In the genomic region with DNA sequence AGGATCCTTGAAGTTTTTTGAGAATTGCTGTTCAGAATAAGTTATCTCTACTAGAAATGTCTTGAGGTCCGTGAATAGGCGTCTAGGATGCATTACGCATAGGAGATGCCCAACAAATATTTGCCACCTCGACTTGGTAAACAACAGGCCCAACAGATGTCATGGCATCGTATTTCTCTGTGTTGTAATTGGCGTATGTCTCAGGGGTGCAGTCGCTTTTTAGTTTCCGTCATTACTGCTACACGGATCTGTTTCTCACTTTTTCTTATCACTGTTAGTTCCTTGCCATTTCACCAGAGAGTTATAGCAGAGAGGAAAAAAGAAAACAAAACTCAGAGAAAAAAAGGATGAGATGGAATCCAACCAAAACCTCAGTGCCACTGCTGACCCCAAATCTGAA, we compare ENCODE assay signal across 16 cellular contexts.
DNase-seq lines count a peak whose midpoint lies in the region; ATAC-seq and TF ChIP-seq lines count a peak whose summit lies in the region.
"Had no signal": no experiment of that assay in that cellular context is flagged by ENCODE, and none has a peak within 500 bp of the region (broad histone marks: within the 10 kb centered on the region; RNA-seq: fewer than 3 reads in every experiment).

No MANE protein-coding gene starts in this region.

- H3K4me3 Mint-ChIP-seq in CD4-positive, CD25-positive, alpha-beta regulatory T cell: peak overlapping the region; percentile 39 to 71 (median 66)
- peak overlapping the region; percentile 78 for H3K4me3 Mint-ChIP-seq in activated T-helper 17 cell treated with anti-CD3 and anti-CD28 coated beads, Interleukin-2, amount 50 U/mL, for 72 hours
- H3K4me3 Mint-ChIP-seq in naive B cell (peak overlapping the region in 4 of 8 donors; percentile 0 to 60 (median 30)), progenitor cell of endocrine pancreas (ENCODE audit: low read depth) (no peak overlapping the region)
- H3K4me3 Mint-ChIP-seq: HFFc6 had no signal

- no peaks in the 10 kb centered on the region for H3K79me2 ChIP-seq in KMS-11 (ENCODE audit: insufficient read depth, low read depth)

- H4K20me1 ChIP-seq in KMS-11 (ENCODE audit: insufficient read depth): no peaks in the 10 kb centered on the region

- no peaks in the 10 kb centered on the region for H3K36me3 ChIP-seq in CD4-positive, CD25-positive, alpha-beta regulatory T cell (ENCODE audit: control insufficient read depth, insufficient read depth, low read length)
- no peaks in the 10 kb centered on the region for H3K36me3 ChIP-seq in KMS-11 (ENCODE audit: insufficient read depth)
- H3K36me3 ChIP-seq: cardiac muscle cell, left ventricle myocardium inferior, SJSA1, suprapubic skin had no signal

- H3K9me3 ChIP-seq in CD4-positive, CD25-positive, alpha-beta regulatory T cell (ENCODE audit: control insufficient read depth in 2 of 2, low read length in 2 of 2): no peaks in the 10 kb centered on the region
- H3K9me3 ChIP-seq: left ventricle myocardium inferior, SJSA1, suprapubic skin had no signal

- peak overlapping the region; percentile 48; the same call in 1 of the 2 replicates for H3K9ac ChIP-seq in KMS-11

- no peak for ATAC-seq in CD4-positive, CD25-positive, alpha-beta regulatory T cell (ENCODE audit: low read depth in 2 of 2)
- no peak for ATAC-seq in activated T-helper 17 cell treated with anti-CD3 and anti-CD28 coated beads, Interleukin-2, amount 50 U/mL, for 72 hours (replicated peaks)
- ATAC-seq in naive B cell (ENCODE audit: low read depth in 2 of 2) (no peak), HG02571 (IDR thresholded peaks at IDR 0.05; ENCODE audit: unreplicated experiment) (no peak), HG02885 (IDR thresholded peaks at IDR 0.05; ENCODE audit: poor library complexity, unreplicated experiment) (no peak)

- peak overlapping the region; percentile 59 for H2AFZ ChIP-seq in KMS-11 (ENCODE audit: low read depth)

- H3K27me3 Mint-ChIP-seq in CD4-positive, CD25-positive, alpha-beta regulatory T cell: no peaks in the 10 kb centered on the region
- H3K27me3 Mint-ChIP-seq in activated T-helper 17 cell treated with anti-CD3 and anti-CD28 coated beads, Interleukin-2, amount 50 U/mL, for 72 hours: no peaks in the 10 kb centered on the region
- no peaks in the 10 kb centered on the region for H3K27me3 Mint-ChIP-seq in naive B cell
- H3K27me3 Mint-ChIP-seq in progenitor cell of endocrine pancreas: peaks cover 18% of the 10 kb centered on the region

- H3K9me3 Mint-ChIP-seq in CD4-positive, CD25-positive, alpha-beta regulatory T cell: peaks cover 0 to 2% (median 0%) of the 10 kb centered on the region in 7 donors
- no peaks in the 10 kb centered on the region for H3K9me3 Mint-ChIP-seq in activated T-helper 17 cell treated with anti-CD3 and anti-CD28 coated beads, Interleukin-2, amount 50 U/mL, for 72 hours
- no peaks in the 10 kb centered on the region for H3K9me3 Mint-ChIP-seq in naive B cell
- H3K9me3 Mint-ChIP-seq in progenitor cell of endocrine pancreas (ENCODE audit: low read depth): peaks cover 5% of the 10 kb centered on the region

- peak overlapping the region; percentile 39 for H3K4me3 ChIP-seq in CD4-positive, CD25-positive, alpha-beta regulatory T cell (ENCODE audit: low read depth, low read length)
- H3K4me3 ChIP-seq in KMS-11 (IDR thresholded peaks at IDR 0.05; ENCODE audit: insufficient read depth, low read depth, low read length): no peak overlapping the region
- H3K4me3 ChIP-seq: cardiac muscle cell, left ventricle myocardium inferior, SJSA1, suprapubic skin had no signal

- peak overlapping the region; percentile 93 to 96 (median 96) for H3K27ac Mint-ChIP-seq in CD4-positive, CD25-positive, alpha-beta regulatory T cell
- peak overlapping the region; percentile 37 for H3K27ac Mint-ChIP-seq in activated T-helper 17 cell treated with anti-CD3 and anti-CD28 coated beads, Interleukin-2, amount 50 U/mL, for 72 hours
- H3K27ac Mint-ChIP-seq in naive B cell: peak overlapping the region in 5 of 6 donors; percentile 31 to 75 (median 44)
- no peak overlapping the region for H3K27ac Mint-ChIP-seq in progenitor cell of endocrine pancreas
- H3K27ac Mint-ChIP-seq: HFFc6 had no signal

- peaks cover 36 to 92% (median 63%) of the 10 kb centered on the region in 4 donors for H3K4me1 Mint-ChIP-seq in CD4-positive, CD25-positive, alpha-beta regulatory T cell
- peaks cover 47% of the 10 kb centered on the region for H3K4me1 Mint-ChIP-seq in activated T-helper 17 cell treated with anti-CD3 and anti-CD28 coated beads, Interleukin-2, amount 50 U/mL, for 72 hours
- peaks cover 52 to 73% (median 71%) of the 10 kb centered on the region in 3 donors for H3K4me1 Mint-ChIP-seq in naive B cell
- peaks cover 12% of the 10 kb centered on the region for H3K4me1 Mint-ChIP-seq in progenitor cell of endocrine pancreas (ENCODE audit: low read depth)

- H3K4me1 ChIP-seq in CD4-positive, CD25-positive, alpha-beta regulatory T cell (ENCODE audit: control insufficient read depth, insufficient read depth, low read length, poor library complexity, severe bottlenecking): peaks cover 70% of the 10 kb centered on the region
- H3K4me1 ChIP-seq in KMS-11 (ENCODE audit: low read depth, poor library complexity, severe bottlenecking): peaks cover 100% of the 10 kb centered on the region
- H3K4me1 ChIP-seq: SJSA1, suprapubic skin had no signal

- TF ChIP-seq CTCF in KMS-11 (conservative IDR thresholded peaks at IDR 0.05; ENCODE audit: low read depth, low read length): no peak
- no peak for TF ChIP-seq CTCF in progenitor cell of endocrine pancreas (IDR thresholded peaks at IDR 0.05; ENCODE audit: unreplicated experiment)

- H3K27ac ChIP-seq in CD4-positive, CD25-positive, alpha-beta regulatory T cell (ENCODE audit: insufficient read depth, low read length, poor library complexity, severe bottlenecking): peak overlapping the region; percentile 69
- H3K27ac ChIP-seq in KMS-11: peak overlapping the region; percentile 83
- H3K27ac ChIP-seq: cardiac muscle cell, SJSA1, suprapubic skin had no signal

- DNase-seq in CD4-positive, CD25-positive, alpha-beta regulatory T cell: peak in 2 of 3 donors; percentile 27 to 49
- DNase-seq in naive B cell (no peak), progenitor cell of endocrine pancreas (ENCODE audit: low spot score, unreplicated experiment) (no peak), anterior cingulate cortex (lab: John Stamatoyannopoulos, UW) (no peak)
- DNase-seq: DMS153, HFFc6, KG1, left ventricle myocardium inferior, NCI-H446 had no signal

- H3K4me2 ChIP-seq in KMS-11: peak overlapping the region; percentile 94

- no peaks in the 10 kb centered on the region for H3K36me3 Mint-ChIP-seq in CD4-positive, CD25-positive, alpha-beta regulatory T cell
- H3K36me3 Mint-ChIP-seq in activated T-helper 17 cell treated with anti-CD3 and anti-CD28 coated beads, Interleukin-2, amount 50 U/mL, for 72 hours (ENCODE audit: low read depth): no peaks in the 10 kb centered on the region
- H3K36me3 Mint-ChIP-seq in naive B cell: peaks cover 0 to 1% of the 10 kb centered on the region in 2 donors
- H3K36me3 Mint-ChIP-seq in progenitor cell of endocrine pancreas (ENCODE audit: insufficient read depth): no peaks in the 10 kb centered on the region

- H3K27me3 ChIP-seq in CD4-positive, CD25-positive, alpha-beta regulatory T cell (ENCODE audit: control insufficient read depth, insufficient read depth, low read length): no peaks in the 10 kb centered on the region
- H3K27me3 ChIP-seq in KMS-11 (ENCODE audit: insufficient read depth, low read depth): no peaks in the 10 kb centered on the region
- H3K27me3 ChIP-seq: cardiac muscle cell had no signal

Comparison
In these comparisons a context has a peak if more than half of its experiments do, and no peak if none do; other contexts are left out.
1. DNase-seq: peak in CD4-positive, CD25-positive, alpha-beta regulatory T cell (2 of 3); none in naive B cell (single experiment), progenitor cell of endocrine pancreas (single experiment) and anterior cingulate cortex (0 of 58).